ENCODE assay signal across 26 cellular contexts in genomic region chr12:124980098-124980892, GRCh38.
"Had no signal": no experiment of that assay in that cellular context is flagged by ENCODE, and none has a peak within 500 bp of the region (broad histone marks: within the 10 kb centered on the region; RNA-seq: fewer than 3 reads in every experiment).

No MANE protein-coding gene starts in this region.

- H3K27ac Mint-ChIP-seq: activated B cell treated with CpG ODN at 0.5 μM for 24 hours; activated CD8-positive, alpha-beta T cell treated with anti-CD3 and anti-CD28 coated beads for 36 hours; activated naive CD8-positive, alpha-beta T cell; activated T-cell treated with anti-CD3 and anti-CD28 coated beads, Interleukin-2, amount 50 U/mL, for 72 hours; brain; nephron; T-helper 17 cell had no signal

- DNase-seq: activated B cell treated with CpG ODN at 0.5 μM for 24 hours; activated CD4-positive, alpha-beta T cell treated with anti-CD3 and anti-CD28 coated beads, Interleukin-2, amount 50 U/mL, for 1 hour; activated CD8-positive, alpha-beta T cell treated with anti-CD3 and anti-CD28 coated beads for 36 hours; activated naive CD4-positive, alpha-beta T cell; activated T-cell treated with anti-CD3 and anti-CD28 coated beads, Interleukin-2, amount 50 U/mL, for 72 hours; cerebellar nuclear complex; colonic mucosa; effector CD8-positive, alpha-beta T cell; gastrocnemius medialis; islet precursor cell; left ventricle myocardium superior; stimulated activated CD4-positive, alpha-beta T cell treated with anti-CD3 and anti-CD28 coated beads, Interleukin-1b, Interleukin-23, amount 100 ng/mL, for 48 hours; stimulated activated CD4-positive, alpha-beta T cell treated with anti-CD3 and anti-CD28 coated beads, Interleukin-4, amount 100 ng/mL, for 4 hours; stimulated activated naive CD4-positive, alpha-beta T cell; T-helper 17 cell; testis; transverse colon had no signal

- FAIRE-seq: urothelium cell line had no signal

- ATAC-seq: activated CD8-positive, alpha-beta T cell treated with anti-CD3 and anti-CD28 coated beads for 36 hours; activated T-cell treated with anti-CD3 and anti-CD28 coated beads, Interleukin-2, amount 50 U/mL, for 72 hours; gastrocnemius medialis; left ventricle myocardium superior; T-helper 17 cell had no signal

- H3K4me1 ChIP-seq: ascending aorta, colonic mucosa, gastrocnemius medialis, parathyroid adenoma, psoas muscle, testis, transverse colon had no signal

- H2AFZ ChIP-seq: parathyroid adenoma had no signal

- H3K9me3 ChIP-seq: ascending aorta, colonic mucosa, gastrocnemius medialis, psoas muscle, testis, transverse colon had no signal

- H3K27ac ChIP-seq: ascending aorta, cardiac muscle cell, colonic mucosa, gastrocnemius medialis, parathyroid adenoma, psoas muscle, testis, transverse colon had no signal

- H3K4me1 Mint-ChIP-seq: brain, nephron had no signal

- H3K79me2 ChIP-seq: parathyroid adenoma had no signal

- H3K9ac ChIP-seq: parathyroid adenoma had no signal

- H3K27me3 ChIP-seq: ascending aorta, cardiac muscle cell, colonic mucosa, gastrocnemius medialis, testis, transverse colon had no signal

- H3K4me3 Mint-ChIP-seq: activated B cell treated with CpG ODN at 0.5 μM for 24 hours; activated CD8-positive, alpha-beta T cell treated with anti-CD3 and anti-CD28 coated beads for 36 hours; activated naive CD8-positive, alpha-beta T cell; activated T-cell treated with anti-CD3 and anti-CD28 coated beads, Interleukin-2, amount 50 U/mL, for 72 hours; brain; nephron had no signal

- H3K4me2 ChIP-seq: smooth muscle cell had no signal

- H3K9me3 Mint-ChIP-seq: activated B cell treated with CpG ODN at 0.5 μM for 24 hours; activated CD8-positive, alpha-beta T cell treated with anti-CD3 and anti-CD28 coated beads for 36 hours; activated T-cell treated with anti-CD3 and anti-CD28 coated beads, Interleukin-2, amount 50 U/mL, for 72 hours; brain; nephron had no signal

- H3K4me3 ChIP-seq: ascending aorta, cardiac muscle cell, colonic mucosa, gastrocnemius medialis, psoas muscle, smooth muscle cell, testis, transverse colon had no signal

- H3K27me3 Mint-ChIP-seq: activated B cell treated with CpG ODN at 0.5 μM for 24 hours; activated CD8-positive, alpha-beta T cell treated with anti-CD3 and anti-CD28 coated beads for 36 hours; activated naive CD8-positive, alpha-beta T cell; brain; T-helper 17 cell had no signal
